ENCODE assay signal across 21 cellular contexts in the genomic region with DNA sequence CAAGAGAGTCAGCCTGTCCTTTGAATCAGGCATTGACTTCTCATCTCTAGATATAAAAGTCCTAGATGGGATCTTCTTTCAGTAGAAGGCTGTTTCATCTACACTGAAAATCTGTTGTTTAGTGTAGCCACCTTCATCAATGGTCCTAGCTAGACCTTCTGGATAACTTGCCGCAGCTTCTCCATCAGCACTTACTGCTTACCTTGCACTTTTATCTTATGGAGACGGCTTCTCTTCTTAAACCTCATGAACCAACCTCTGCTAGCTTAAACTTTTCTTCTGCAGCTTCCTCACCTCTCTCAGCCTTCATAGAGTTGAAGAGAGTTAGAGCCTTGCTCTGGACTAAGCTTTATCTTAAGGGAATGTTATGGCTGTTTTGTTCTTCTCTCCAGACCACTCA.
"Had no signal": no experiment of that assay in that cellular context is flagged by ENCODE, and none has a peak within 500 bp of the region (broad histone marks: within the 10 kb centered on the region; RNA-seq: fewer than 3 reads in every experiment).

No MANE protein-coding gene starts in this region.

- H3K9ac ChIP-seq: KMS-11 had no signal

- H3K9me3 ChIP-seq: SJCRH30 had no signal

- H3K36me3 ChIP-seq: SJCRH30 had no signal

- H3K27me3 ChIP-seq: SJCRH30 had no signal

- DNase-seq: Kasumi-1, MM.1S, NCI-H1092 treated with DMSO at 0.1 percent for 48 hours, NCI-H1436, NCI-H187, NCI-H2029, NCI-H2081 treated with DMSO at 0.1 percent for 48 hours, NCI-H2171, NCI-H226, NCI-H446, NCI-H510A, NCI-H524 treated with DMSO at 0.1 percent for 48 hours, NCI-H69, NCI-H774, SHP77 treated with DMSO at 0.1 percent for 48 hours, SJCRH30 had no signal

- H3K27ac ChIP-seq: HL-60, KMS-11, RWPE1, SJCRH30 had no signal

- H3K4me3 ChIP-seq: SJCRH30 had no signal

- ATAC-seq: SK-N-SH treated with all-trans-retinoic acid at 6 μM for 48 hours had no signal

- FAIRE-seq: HTR-8/SVneo had no signal

- H3K4me2 ChIP-seq: KMS-11 had no signal
